1 cellular context compared by ENCODE assay signal in the genomic region with DNA sequence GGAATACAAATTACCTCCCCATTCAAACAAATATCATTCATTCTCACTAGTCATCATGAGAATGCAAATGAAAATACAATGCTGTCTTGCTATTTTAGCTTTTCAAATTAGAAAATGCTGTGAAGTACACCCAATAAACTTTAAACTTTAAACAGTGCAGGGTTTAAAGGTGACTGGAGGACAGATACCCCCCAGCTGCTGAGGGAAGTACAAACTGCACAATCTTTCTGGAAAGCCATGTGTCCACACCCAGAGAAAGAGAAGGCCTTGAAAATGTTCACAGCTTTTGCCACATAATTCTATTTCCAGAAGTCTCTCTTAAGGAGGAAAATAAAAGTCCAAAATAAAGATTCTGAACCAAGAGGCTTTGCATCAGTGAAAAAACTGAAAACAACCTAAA.
TF ChIP-seq lines count a peak whose summit lies in the region.

No MANE protein-coding gene starts in this region.

TF ChIP-seq in HepG2, 621 proteins besides CTCF, POLR2A, EP300 and RAD21 (continued from another document):
- TF ChIP-seq, protein P1, sequence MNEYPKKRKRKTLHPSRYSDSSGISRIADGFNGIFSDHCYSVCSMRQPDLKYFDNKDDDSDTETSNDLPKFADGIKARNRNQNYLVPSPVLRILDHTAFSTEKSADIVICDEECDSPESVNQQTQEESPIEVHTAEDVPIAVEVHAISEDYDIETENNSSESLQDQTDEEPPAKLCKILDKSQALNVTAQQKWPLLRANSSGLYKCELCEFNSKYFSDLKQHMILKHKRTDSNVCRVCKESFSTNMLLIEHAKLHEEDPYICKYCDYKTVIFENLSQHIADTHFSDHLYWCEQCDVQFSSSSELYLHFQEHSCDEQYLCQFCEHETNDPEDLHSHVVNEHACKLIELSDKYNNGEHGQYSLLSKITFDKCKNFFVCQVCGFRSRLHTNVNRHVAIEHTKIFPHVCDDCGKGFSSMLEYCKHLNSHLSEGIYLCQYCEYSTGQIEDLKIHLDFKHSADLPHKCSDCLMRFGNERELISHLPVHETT (CRISPR knock-in tag; conservative IDR thresholded peaks at IDR 0.05): no peak
- TF ChIP-seq HNF4A (CRISPR knock-in tag; IDR thresholded peaks at IDR 0.05): peak; percentile 78
- TF ChIP-seq BCL6 (CRISPR knock-in tag; IDR thresholded peaks at IDR 0.05): peak; percentile 68
- TF ChIP-seq, protein P2, sequence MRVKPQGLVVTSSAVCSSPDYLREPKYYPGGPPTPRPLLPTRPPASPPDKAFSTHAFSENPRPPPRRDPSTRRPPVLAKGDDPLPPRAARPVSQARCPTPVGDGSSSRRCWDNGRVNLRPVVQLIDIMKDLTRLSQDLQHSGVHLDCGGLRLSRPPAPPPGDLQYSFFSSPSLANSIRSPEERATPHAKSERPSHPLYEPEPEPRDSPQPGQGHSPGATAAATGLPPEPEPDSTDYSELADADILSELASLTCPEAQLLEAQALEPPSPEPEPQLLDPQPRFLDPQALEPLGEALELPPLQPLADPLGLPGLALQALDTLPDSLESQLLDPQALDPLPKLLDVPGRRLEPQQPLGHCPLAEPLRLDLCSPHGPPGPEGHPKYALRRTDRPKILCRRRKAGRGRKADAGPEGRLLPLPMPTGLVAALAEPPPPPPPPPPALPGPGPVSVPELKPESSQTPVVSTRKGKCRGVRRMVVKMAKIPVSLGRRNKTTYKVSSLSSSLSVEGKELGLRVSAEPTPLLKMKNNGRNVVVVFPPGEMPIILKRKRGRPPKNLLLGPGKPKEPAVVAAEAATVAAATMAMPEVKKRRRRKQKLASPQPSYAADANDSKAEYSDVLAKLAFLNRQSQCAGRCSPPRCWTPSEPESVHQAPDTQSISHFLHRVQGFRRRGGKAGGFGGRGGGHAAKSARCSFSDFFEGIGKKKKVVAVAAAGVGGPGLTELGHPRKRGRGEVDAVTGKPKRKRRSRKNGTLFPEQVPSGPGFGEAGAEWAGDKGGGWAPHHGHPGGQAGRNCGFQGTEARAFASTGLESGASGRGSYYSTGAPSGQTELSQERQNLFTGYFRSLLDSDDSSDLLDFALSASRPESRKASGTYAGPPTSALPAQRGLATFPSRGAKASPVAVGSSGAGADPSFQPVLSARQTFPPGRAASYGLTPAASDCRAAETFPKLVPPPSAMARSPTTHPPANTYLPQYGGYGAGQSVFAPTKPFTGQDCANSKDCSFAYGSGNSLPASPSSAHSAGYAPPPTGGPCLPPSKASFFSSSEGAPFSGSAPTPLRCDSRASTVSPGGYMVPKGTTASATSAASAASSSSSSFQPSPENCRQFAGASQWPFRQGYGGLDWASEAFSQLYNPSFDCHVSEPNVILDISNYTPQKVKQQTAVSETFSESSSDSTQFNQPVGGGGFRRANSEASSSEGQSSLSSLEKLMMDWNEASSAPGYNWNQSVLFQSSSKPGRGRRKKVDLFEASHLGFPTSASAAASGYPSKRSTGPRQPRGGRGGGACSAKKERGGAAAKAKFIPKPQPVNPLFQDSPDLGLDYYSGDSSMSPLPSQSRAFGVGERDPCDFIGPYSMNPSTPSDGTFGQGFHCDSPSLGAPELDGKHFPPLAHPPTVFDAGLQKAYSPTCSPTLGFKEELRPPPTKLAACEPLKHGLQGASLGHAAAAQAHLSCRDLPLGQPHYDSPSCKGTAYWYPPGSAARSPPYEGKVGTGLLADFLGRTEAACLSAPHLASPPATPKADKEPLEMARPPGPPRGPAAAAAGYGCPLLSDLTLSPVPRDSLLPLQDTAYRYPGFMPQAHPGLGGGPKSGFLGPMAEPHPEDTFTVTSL (CRISPR knock-in tag; IDR thresholded peaks at IDR 0.05; ENCODE audit: borderline replicate concordance): peak; percentile 53; the same call in 1 of the 2 replicates
- TF ChIP-seq, protein P3, sequence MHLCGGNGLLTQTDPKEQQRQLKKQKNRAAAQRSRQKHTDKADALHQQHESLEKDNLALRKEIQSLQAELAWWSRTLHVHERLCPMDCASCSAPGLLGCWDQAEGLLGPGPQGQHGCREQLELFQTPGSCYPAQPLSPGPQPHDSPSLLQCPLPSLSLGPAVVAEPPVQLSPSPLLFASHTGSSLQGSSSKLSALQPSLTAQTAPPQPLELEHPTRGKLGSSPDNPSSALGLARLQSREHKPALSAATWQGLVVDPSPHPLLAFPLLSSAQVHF (CRISPR knock-in tag; IDR thresholded peaks at IDR 0.05): no peak
- no peak for TF ChIP-seq ZNF550 (CRISPR knock-in tag; IDR thresholded peaks at IDR 0.05; ENCODE audit: borderline replicate concordance)
- TF ChIP-seq, protein P4, sequence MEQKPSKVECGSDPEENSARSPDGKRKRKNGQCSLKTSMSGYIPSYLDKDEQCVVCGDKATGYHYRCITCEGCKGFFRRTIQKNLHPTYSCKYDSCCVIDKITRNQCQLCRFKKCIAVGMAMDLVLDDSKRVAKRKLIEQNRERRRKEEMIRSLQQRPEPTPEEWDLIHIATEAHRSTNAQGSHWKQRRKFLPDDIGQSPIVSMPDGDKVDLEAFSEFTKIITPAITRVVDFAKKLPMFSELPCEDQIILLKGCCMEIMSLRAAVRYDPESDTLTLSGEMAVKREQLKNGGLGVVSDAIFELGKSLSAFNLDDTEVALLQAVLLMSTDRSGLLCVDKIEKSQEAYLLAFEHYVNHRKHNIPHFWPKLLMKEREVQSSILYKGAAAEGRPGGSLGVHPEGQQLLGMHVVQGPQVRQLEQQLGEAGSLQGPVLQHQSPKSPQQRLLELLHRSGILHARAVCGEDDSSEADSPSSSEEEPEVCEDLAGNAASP (CRISPR knock-in tag; IDR thresholded peaks at IDR 0.05; ENCODE audit: borderline replicate concordance): peak; percentile 82; the same call in 1 of the 2 replicates
- TF ChIP-seq RARA (CRISPR knock-in tag; IDR thresholded peaks at IDR 0.05): peak; percentile 30; the same call in 1 of the 2 replicates
- peak; percentile 61 for TF ChIP-seq NCOR1 (IDR thresholded peaks at IDR 0.05; ENCODE audit: borderline replicate concordance, low read length)
- TF ChIP-seq RXRB (CRISPR knock-in tag; IDR thresholded peaks at IDR 0.05; ENCODE audit: borderline replicate concordance): peak; percentile 62; the same call in 1 of the 2 replicates
- TF ChIP-seq, protein P5, sequence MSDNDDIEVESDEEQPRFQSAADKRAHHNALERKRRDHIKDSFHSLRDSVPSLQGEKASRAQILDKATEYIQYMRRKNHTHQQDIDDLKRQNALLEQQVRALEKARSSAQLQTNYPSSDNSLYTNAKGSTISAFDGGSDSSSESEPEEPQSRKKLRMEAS (IDR thresholded peaks at IDR 0.05): peak; percentile 36; the same call in 1 of the 2 replicates
- peak; percentile 43; the same call in 1 of the 2 replicates for TF ChIP-seq MED1 (CRISPR knock-in tag; IDR thresholded peaks at IDR 0.05)
- peak; percentile 29; the same call in 1 of the 2 replicates for TF ChIP-seq SOX5 (CRISPR knock-in tag; IDR thresholded peaks at IDR 0.05; ENCODE audit: borderline replicate concordance)
- peak; percentile 69; the same call in 1 of the 2 replicates for TF ChIP-seq HNF4G (IDR thresholded peaks at IDR 0.05; ENCODE audit: borderline replicate concordance, low read depth, low read length)
- no peak for TF ChIP-seq HNF4G (CRISPR knock-in tag; IDR thresholded peaks at IDR 0.05; ENCODE audit: borderline replicate concordance, low read depth)
- TF ChIP-seq, protein P6, sequence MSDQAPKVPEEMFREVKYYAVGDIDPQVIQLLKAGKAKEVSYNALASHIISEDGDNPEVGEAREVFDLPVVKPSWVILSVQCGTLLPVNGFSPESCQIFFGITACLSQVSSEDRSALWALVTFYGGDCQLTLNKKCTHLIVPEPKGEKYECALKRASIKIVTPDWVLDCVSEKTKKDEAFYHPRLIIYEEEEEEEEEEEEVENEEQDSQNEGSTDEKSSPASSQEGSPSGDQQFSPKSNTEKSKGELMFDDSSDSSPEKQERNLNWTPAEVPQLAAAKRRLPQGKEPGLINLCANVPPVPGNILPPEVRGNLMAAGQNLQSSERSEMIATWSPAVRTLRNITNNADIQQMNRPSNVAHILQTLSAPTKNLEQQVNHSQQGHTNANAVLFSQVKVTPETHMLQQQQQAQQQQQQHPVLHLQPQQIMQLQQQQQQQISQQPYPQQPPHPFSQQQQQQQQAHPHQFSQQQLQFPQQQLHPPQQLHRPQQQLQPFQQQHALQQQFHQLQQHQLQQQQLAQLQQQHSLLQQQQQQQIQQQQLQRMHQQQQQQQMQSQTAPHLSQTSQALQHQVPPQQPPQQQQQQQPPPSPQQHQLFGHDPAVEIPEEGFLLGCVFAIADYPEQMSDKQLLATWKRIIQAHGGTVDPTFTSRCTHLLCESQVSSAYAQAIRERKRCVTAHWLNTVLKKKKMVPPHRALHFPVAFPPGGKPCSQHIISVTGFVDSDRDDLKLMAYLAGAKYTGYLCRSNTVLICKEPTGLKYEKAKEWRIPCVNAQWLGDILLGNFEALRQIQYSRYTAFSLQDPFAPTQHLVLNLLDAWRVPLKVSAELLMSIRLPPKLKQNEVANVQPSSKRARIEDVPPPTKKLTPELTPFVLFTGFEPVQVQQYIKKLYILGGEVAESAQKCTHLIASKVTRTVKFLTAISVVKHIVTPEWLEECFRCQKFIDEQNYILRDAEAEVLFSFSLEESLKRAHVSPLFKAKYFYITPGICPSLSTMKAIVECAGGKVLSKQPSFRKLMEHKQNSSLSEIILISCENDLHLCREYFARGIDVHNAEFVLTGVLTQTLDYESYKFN (CRISPR knock-in tag; conservative IDR thresholded peaks at IDR 0.05): peak; percentile 65
- TF ChIP-seq SP5 (CRISPR knock-in tag; IDR thresholded peaks at IDR 0.05; ENCODE audit: borderline replicate concordance, low read depth): no peak
- peak; percentile 36; the same call in 1 of the 2 replicates for TF ChIP-seq SAP130 (CRISPR knock-in tag; IDR thresholded peaks at IDR 0.05; ENCODE audit: low read depth)
